ENCODE assay signal across 7 cellular contexts in the genomic region with DNA sequence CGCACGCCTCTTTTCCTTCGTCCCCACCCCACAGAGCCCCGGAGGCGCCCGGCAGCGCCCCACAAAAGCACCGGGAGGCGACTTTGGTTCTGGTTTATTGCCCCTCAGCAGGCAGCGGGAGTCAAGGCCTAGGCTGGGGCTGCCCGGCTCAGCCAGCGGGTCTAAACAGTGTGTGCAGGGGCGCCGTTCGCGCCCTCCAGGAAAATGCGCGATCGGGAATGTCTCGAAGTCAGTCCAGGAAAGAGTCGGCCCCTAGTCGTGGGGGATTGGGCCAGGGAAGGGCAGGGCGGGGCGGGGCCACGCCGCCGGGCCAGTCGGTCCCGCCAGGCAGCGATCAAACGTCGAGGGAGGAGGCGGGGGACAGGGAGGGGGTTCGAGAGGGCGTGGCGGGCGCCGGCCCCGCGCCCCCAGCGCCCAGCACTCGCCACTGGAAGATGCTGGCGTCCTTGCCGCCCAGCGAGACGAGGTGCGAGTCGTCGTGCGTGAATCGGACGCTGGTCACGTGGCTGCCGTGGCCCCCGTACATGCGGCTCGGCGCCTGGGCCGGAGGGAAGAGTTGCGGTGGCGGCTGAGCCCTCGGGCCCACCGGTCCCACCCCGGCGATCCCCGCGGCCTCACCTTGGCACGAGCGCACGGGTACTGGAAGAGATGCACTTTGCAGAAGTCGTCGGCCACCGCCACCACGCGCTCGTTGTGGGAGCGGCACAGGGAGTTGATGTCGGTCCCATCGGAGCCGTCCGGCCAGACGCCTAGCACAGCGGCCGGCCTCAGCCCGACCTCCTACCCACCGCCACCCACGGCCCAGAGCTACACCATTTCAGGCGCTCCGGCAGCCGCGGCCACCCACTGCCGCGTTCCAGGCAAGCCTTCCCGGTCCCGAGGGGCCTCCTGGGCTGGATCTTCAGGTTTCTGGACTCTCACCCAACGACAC. TPM values are rescaled to one million over a fixed set of nuclear protein-coding genes. Genes with fewer than 3 reads are reported as not detected.
DNase-seq lines count a peak whose midpoint lies in the region; ATAC-seq and TF ChIP-seq lines count a peak whose summit lies in the region.

No MANE protein-coding gene starts in this region.

- H3K27ac ChIP-seq in upper lobe of left lung, result peak overlapping the region; percentile 91 to 100 (median 97)

- CTCF ChIA-PET in GM10248 (lab: Yijun Ruan, JAX), result interaction anchor here (0.7 to 2.1 kb wide), 6 partner anchors 9 to 178 kb away, joined by 3 to 26 read pairs (median 4); a partner anchor contains a TSS
- CTCF ChIA-PET in WTC11 (lab: Charles Lee), result interaction anchor here (0.7 to 8.9 kb wide), 11 partner anchors 9 to 208 kb away, joined by 3 to 74 read pairs (median 6); a partner anchor contains a TSS

- POLR2A ChIA-PET in GM10248 (lab: Yijun Ruan, JAX) (interaction anchor here (0.5 to 3.1 kb wide), 13 partner anchors 9 to 239 kb away, joined by 3 to 64 read pairs (median 4); a partner anchor contains a TSS), WTC11 (lab: Charles Lee) (interaction anchor here (0.6 to 3.1 kb wide), 18 partner anchors 9 to 252 kb away, joined by 3 to 53 read pairs (median 4); a partner anchor contains a TSS)

- no peaks in the 10 kb centered on the region for H3K9me3 Mint-ChIP-seq in WTC11

- peak in 2 of 4 donors; percentile 16 to 19 for TF ChIP-seq POLR2A in upper lobe of left lung (IDR thresholded peaks at IDR 0.05)

- H3K36me3 Mint-ChIP-seq in WTC11, result peaks cover 32% of the 10 kb centered on the region

- WGBS in upper lobe of left lung, 2 donors, result 25 to 41% methylated on average over 14 to 82 of the region's 96 CpGs

- peak overlapping the region; percentile 59 to 91 (median 80) for H3K4me3 ChIP-seq in upper lobe of left lung

- H3K9me3 ChIP-seq in upper lobe of left lung, result no peaks in the 10 kb centered on the region

- peak; percentile 39 for DNase-seq in GM10248 (ENCODE audit: extremely low spot score)
- peak; percentile 72 for DNase-seq in NCI-H1048 (lab: John Stamatoyannopoulos, UW)
- peak; percentile 77 for DNase-seq in WTC11 (ENCODE audit: low spot score)
- peak; percentile 59 for DNase-seq in mucosa of gallbladder (ENCODE audit: low spot score)
- peak; percentile 82 to 91 for DNase-seq in upper lobe of left lung
- DNase-seq in mesenteric fat pad (ENCODE audit: low spot score), result no peak

- no peaks in the 10 kb centered on the region for H3K27me3 ChIP-seq in upper lobe of left lung

- peaks cover 19 to 53% (median 34%) of the 10 kb centered on the region in 4 donors for H3K36me3 ChIP-seq in upper lobe of left lung

- peaks cover 26% of the 10 kb centered on the region for H3K27me3 Mint-ChIP-seq in WTC11 (ENCODE audit: low read depth)

- H3K27ac Mint-ChIP-seq in WTC11, result peak overlapping the region; percentile 98

- TF ChIP-seq EP300 in upper lobe of left lung (IDR thresholded peaks at IDR 0.05), result no peak

- TF ChIP-seq CTCF in GM10248 (IDR thresholded peaks at IDR 0.05; ENCODE audit: control extremely low read depth, extremely low read depth, low read depth, missing control alignments) (no peak), WTC11 (IDR thresholded peaks at IDR 0.05) (no peak), upper lobe of left lung (IDR thresholded peaks at IDR 0.05) (peak in 3 of 6 experiments; percentile 22 to 45 (median 36))

- peak; percentile 20 for ATAC-seq in WTC11
- peak; percentile 67 for ATAC-seq in esophagus mucosa
- peak; percentile 76 for ATAC-seq in upper lobe of left lung (ENCODE audit: low FRiP score in 2 of 2)

- H3K4me3 Mint-ChIP-seq in WTC11, result peak overlapping the region; percentile 91

- H3K4me1 Mint-ChIP-seq in WTC11, result peaks cover 54% of the 10 kb centered on the region

- H3K4me1 ChIP-seq in upper lobe of left lung, result peaks cover 32 to 44% (median 36%) of the 10 kb centered on the region in 4 donors

TF ChIP-seq in WTC11, 78 proteins besides CTCF, POLR2A, EP300 and RAD21 (continues in another document):
- TF ChIP-seq MYBL2 (CRISPR knock-in tag; IDR thresholded peaks at IDR 0.05) (peak; percentile 88; the same call in 1 of the 2 replicates), TP53 (CRISPR knock-in tag; IDR thresholded peaks at IDR 0.05) (peak; percentile 80; the same call in 1 of the 2 replicates)
- TF ChIP-seq, protein P1, sequence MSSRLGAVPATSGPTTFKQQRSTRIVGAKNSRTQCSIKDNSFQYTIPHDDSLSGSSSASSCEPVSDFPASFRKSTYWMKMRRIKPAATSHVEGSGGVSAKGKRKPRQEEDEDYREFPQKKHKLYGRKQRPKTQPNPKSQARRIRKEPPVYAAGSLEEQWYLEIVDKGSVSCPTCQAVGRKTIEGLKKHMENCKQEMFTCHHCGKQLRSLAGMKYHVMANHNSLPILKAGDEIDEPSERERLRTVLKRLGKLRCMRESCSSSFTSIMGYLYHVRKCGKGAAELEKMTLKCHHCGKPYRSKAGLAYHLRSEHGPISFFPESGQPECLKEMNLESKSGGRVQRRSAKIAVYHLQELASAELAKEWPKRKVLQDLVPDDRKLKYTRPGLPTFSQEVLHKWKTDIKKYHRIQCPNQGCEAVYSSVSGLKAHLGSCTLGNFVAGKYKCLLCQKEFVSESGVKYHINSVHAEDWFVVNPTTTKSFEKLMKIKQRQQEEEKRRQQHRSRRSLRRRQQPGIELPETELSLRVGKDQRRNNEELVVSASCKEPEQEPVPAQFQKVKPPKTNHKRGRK (CRISPR knock-in tag; IDR thresholded peaks at IDR 0.05; ENCODE audit: borderline replicate concordance), result no peak
- TF ChIP-seq, protein P2, sequence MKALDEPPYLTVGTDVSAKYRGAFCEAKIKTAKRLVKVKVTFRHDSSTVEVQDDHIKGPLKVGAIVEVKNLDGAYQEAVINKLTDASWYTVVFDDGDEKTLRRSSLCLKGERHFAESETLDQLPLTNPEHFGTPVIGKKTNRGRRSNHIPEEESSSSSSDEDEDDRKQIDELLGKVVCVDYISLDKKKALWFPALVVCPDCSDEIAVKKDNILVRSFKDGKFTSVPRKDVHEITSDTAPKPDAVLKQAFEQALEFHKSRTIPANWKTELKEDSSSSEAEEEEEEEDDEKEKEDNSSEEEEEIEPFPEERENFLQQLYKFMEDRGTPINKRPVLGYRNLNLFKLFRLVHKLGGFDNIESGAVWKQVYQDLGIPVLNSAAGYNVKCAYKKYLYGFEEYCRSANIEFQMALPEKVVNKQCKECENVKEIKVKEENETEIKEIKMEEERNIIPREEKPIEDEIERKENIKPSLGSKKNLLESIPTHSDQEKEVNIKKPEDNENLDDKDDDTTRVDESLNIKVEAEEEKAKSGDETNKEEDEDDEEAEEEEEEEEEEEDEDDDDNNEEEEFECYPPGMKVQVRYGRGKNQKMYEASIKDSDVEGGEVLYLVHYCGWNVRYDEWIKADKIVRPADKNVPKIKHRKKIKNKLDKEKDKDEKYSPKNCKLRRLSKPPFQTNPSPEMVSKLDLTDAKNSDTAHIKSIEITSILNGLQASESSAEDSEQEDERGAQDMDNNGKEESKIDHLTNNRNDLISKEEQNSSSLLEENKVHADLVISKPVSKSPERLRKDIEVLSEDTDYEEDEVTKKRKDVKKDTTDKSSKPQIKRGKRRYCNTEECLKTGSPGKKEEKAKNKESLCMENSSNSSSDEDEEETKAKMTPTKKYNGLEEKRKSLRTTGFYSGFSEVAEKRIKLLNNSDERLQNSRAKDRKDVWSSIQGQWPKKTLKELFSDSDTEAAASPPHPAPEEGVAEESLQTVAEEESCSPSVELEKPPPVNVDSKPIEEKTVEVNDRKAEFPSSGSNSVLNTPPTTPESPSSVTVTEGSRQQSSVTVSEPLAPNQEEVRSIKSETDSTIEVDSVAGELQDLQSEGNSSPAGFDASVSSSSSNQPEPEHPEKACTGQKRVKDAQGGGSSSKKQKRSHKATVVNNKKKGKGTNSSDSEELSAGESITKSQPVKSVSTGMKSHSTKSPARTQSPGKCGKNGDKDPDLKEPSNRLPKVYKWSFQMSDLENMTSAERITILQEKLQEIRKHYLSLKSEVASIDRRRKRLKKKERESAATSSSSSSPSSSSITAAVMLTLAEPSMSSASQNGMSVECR (CRISPR knock-in tag; IDR thresholded peaks at IDR 0.05; ENCODE audit: borderline replicate concordance), result peak; percentile 79; the same call in 1 of the 2 replicates

RNA-seq across cellular contexts. Expression of a gene that starts 0.7 kb away (rescaled TPM):
- total RNA-seq in WTC11 (2021), result 101 to 115 TPM (median 103 TPM) in 3 replicates
- 88.4 TPM for total RNA-seq in esophagus mucosa
- total RNA-seq in mucosa of gallbladder, result 87.6 TPM
- 10 to 100 TPM; 57.6 to 88.0 (median 69.8) TPM for total RNA-seq in upper lobe of left lung
- total RNA-seq in mesenteric fat pad, result 103 TPM

RNA-seq across cellular contexts. Expression of a gene that starts 10.2 kb away (rescaled TPM):
- 45.5 to 54.7 TPM (median 51.1 TPM) in 3 replicates for total RNA-seq in WTC11 (2021)
- 64.9 TPM for total RNA-seq in esophagus mucosa
- 66.1 TPM for total RNA-seq in mucosa of gallbladder
- total RNA-seq in upper lobe of left lung, result 100 to 1,000 TPM in 1 of 6 donors, 10 to 100 TPM in 5; 31.0 to 148 (median 71.0) TPM
- total RNA-seq in mesenteric fat pad, result 116 TPM

RNA-seq across cellular contexts. Expression of a gene that starts 10.7 kb away (rescaled TPM):
- total RNA-seq in WTC11 (2021), result 0.78 to 1.6 TPM (median 0.94 TPM) in 3 replicates
- total RNA-seq in esophagus mucosa, result 4.9 TPM
- total RNA-seq in mucosa of gallbladder, result 9.9 TPM
- total RNA-seq in upper lobe of left lung, result 1 to 10 TPM; 3.1 to 9.2 (median 5.2) TPM
- 6.7 TPM for total RNA-seq in mesenteric fat pad

RNA-seq across cellular contexts. Expression of a gene that starts 11.1 kb away (rescaled TPM):
- total RNA-seq in WTC11 (2021) (35.3 to 40.0 TPM (median 37.3 TPM) in 3 replicates), esophagus mucosa (9.3 TPM), mucosa of gallbladder (26.2 TPM), upper lobe of left lung (10 to 100 TPM in 3 of 6 donors, 1 to 10 TPM in 3; 5.3 to 25.4 (median 11.7) TPM), mesenteric fat pad (13.4 TPM)

RNA-seq across cellular contexts. Expression of a gene that starts 19.4 kb away (rescaled TPM):
- 41.2 to 43.9 TPM (median 43.3 TPM) in 3 replicates for total RNA-seq in WTC11 (2021)
- total RNA-seq in esophagus mucosa, result 11.3 TPM
- 60.7 TPM for total RNA-seq in mucosa of gallbladder
- total RNA-seq in upper lobe of left lung, result 10 to 100 TPM; 21.3 to 43.9 (median 37.9) TPM
- total RNA-seq in mesenteric fat pad, result 42.0 TPM

Comparison
In these comparisons a context has a peak if more than half of its experiments do, and no peak if none do; other contexts are left out.
1. ATAC-seq: peak in every context shown above with its lines; median percentile 76 in upper lobe of left lung; 67 in esophagus mucosa; 20 in WTC11.